In the genomic region with DNA sequence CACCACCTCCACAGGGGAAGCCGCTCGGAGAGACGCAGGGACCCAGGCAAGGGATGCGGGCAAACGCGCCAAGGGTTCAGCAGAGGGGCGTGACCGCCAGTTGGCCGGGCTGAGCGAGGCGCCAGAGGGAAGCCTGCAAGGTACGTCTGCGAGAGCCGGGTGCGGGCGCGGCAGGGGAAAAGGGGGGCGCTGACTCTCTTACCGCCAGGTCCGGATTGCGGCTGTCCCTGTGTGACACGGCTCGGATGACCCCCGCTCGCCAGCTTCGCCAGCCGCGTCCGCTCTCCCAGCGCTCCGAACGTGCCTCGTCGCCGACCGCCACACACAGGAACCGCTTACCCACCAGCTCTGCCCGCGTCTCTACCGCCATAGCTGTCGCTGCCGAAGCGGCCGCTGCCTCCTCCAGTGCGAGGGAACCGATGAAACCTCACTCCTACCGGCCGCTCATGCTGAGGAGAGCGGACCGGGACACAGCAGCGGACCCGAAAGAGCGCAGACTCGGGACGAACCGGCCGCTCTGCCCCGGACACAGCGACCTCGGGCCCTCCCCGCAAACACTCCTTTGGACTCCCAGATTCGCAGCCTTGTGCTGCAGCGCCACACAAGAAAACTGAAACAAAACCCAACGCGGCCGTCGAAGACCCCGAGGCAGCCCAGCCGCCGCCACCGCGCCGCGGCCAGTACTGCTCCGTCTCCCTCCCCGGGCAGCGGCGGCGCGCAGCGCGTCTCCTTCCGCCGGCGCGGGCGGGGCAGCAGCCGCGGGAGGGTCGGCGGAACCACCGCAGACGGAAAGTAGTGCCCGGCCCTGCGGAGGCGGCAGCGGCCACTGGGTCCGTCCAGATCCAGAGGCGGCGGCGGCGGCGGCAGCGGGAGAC, we compare ENCODE assay signal across 8 cellular contexts. TPM values are rescaled to one million over a fixed set of nuclear protein-coding genes. Genes with fewer than 3 reads are reported as not detected.
DNase-seq lines count a peak whose midpoint lies in the region; ATAC-seq and TF ChIP-seq lines count a peak whose summit lies in the region.

A gene with protein sequence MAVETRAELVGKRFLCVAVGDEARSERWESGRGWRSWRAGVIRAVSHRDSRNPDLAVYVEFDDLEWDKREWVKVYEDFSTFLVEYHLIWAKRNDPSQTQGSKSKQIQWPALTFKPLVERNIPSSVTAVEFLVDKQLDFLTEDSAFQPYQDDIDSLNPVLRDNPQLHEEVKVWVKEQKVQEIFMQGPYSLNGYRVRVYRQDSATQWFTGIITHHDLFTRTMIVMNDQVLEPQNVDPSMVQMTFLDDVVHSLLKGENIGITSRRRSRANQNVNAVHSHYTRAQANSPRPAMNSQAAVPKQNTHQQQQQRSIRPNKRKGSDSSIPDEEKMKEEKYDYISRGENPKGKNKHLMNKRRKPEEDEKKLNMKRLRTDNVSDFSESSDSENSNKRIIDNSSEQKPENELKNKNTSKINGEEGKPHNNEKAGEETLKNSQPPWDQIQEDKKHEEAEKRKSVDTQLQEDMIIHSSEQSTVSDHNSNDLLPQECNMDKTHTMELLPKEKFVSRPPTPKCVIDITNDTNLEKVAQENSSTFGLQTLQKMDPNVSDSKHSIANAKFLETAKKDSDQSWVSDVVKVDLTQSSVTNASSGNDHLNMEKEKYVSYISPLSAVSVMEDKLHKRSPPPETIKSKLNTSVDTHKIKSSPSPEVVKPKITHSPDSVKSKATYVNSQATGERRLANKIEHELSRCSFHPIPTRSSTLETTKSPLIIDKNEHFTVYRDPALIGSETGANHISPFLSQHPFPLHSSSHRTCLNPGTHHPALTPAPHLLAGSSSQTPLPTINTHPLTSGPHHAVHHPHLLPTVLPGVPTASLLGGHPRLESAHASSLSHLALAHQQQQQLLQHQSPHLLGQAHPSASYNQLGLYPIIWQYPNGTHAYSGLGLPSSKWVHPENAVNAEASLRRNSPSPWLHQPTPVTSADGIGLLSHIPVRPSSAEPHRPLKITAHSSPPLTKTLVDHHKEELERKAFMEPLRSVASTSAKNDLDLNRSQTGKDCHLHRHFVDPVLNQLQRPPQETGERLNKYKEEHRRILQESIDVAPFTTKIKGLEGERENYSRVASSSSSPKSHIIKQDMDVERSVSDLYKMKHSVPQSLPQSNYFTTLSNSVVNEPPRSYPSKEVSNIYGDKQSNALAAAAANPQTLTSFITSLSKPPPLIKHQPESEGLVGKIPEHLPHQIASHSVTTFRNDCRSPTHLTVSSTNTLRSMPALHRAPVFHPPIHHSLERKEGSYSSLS (N-terminal part only) (minus strand): TSS at position 685 of the 875 bp plus-strand sequence. CDS start 315 bp downstream, at position 370.

- POLR2A ChIA-PET in activated B cell treated with CpG ODN at 0.5 μM for 24 hours (lab: Charles Lee): interaction anchor here (0.6 to 3.3 kb wide), 8 partner anchors 15 to 245 kb away, joined by 3 to 15 read pairs (median 4); no protein-coding TSS in a partner anchor

- intact Hi-C loops in activated B cell treated with CpG ODN at 0.5 μM for 24 hours (cut with micrococcal nuclease): loop anchor here (1.0 to 5.0 kb wide), 11 partner anchors 10 to 299 kb away; partner anchors contain the start of gene REEP3
- intact Hi-C loops in spleen (cut with DNase I; ENCODE audit: low total_unique reads): loop anchor here (10.0 kb wide), 1 partner anchor 251 kb away; no protein-coding TSS in a partner anchor

- H3K27ac Mint-ChIP-seq in activated B cell treated with CpG ODN at 0.5 μM for 24 hours (peak within 1 kb of the TSS; percentile 92), immature natural killer cell (peak within 1 kb of the TSS; percentile 83 to 93 (median 86))

- H3K27me3 Mint-ChIP-seq in activated B cell treated with CpG ODN at 0.5 μM for 24 hours (no peaks in the 10 kb centered on the region), immature natural killer cell (ENCODE audit: low read depth in 3 of 3) (peaks cover 7 to 15% (median 11%) of the 10 kb centered on the region in 3 donors)

- ATAC-seq in HG02852 (IDR thresholded peaks at IDR 0.05; ENCODE audit: unreplicated experiment): peak; percentile 65
- peak; percentile 74 for ATAC-seq in activated B cell treated with CpG ODN at 0.5 μM for 24 hours (ENCODE audit: low read depth)

- H3K4me1 Mint-ChIP-seq in activated B cell treated with CpG ODN at 0.5 μM for 24 hours (peaks cover 20% of the 10 kb centered on the region), immature natural killer cell (peaks cover 16 to 21% of the 10 kb centered on the region in 2 donors)

- DNase-seq in NCI-H2196 (lab: John Stamatoyannopoulos, UW; ENCODE audit: unreplicated experiment) (peak; percentile 47), NCI-H2196 treated with DMSO at 0.1 percent for 48 hours (lab: John Stamatoyannopoulos, UW; ENCODE audit: unreplicated experiment) (no peak), NCI-H2107 treated with DMSO at 0.1 percent for 48 hours (lab: John Stamatoyannopoulos, UW; ENCODE audit: unreplicated experiment) (peak; percentile 23), activated B cell treated with CpG ODN at 0.5 μM for 24 hours (peak; percentile 74), cardiac fibroblast (ENCODE audit: low read depth in 2 of 2) (peak; percentile 80 to 94), immature natural killer cell (peak; percentile 72 to 75 (median 74)), spleen (peak; percentile 95)

- H3K4me3 ChIP-seq in cardiac fibroblast (replicated peaks in 1 of 2; ENCODE audit: low read depth in 2 of 2, low read length in 2 of 2) (peak within 1 kb of the TSS; percentile 85 to 91), spleen (peak within 1 kb of the TSS; percentile 70 to 93 (median 85))

- H3K4me1 ChIP-seq in spleen: peaks cover 18 to 40% (median 20%) of the 10 kb centered on the region in 6 donors

- peak within 1 kb of the TSS; percentile 97 for H3K4me3 Mint-ChIP-seq in activated B cell treated with CpG ODN at 0.5 μM for 24 hours
- H3K4me3 Mint-ChIP-seq in immature natural killer cell: peak within 1 kb of the TSS; percentile 89 to 98 (median 95)

- TF ChIP-seq CTCF in activated B cell treated with CpG ODN at 0.5 μM for 24 hours (IDR thresholded peaks at IDR 0.05): no peak
- no peak for TF ChIP-seq CTCF in cardiac fibroblast (IDR thresholded peaks at IDR 0.05; ENCODE audit: low read depth, low read length)
- no peak for TF ChIP-seq CTCF in spleen (IDR thresholded peaks at IDR 0.05 in 8 of 11, conservative IDR thresholded peaks at IDR 0.05 in 3 of 11)

- CTCF ChIA-PET in activated B cell treated with CpG ODN at 0.5 μM for 24 hours (lab: Charles Lee): interaction anchor here (1.0 to 2.5 kb wide), 9 partner anchors 13 to 299 kb away, joined by 3 to 8 read pairs (median 4); no protein-coding TSS in a partner anchor

- H3K9me3 ChIP-seq in spleen: no peaks in the 10 kb centered on the region

- no peaks in the 10 kb centered on the region for H3K27me3 ChIP-seq in spleen (replicated peaks in 1 of 7)

- H3K9me3 Mint-ChIP-seq in activated B cell treated with CpG ODN at 0.5 μM for 24 hours (no peaks in the 10 kb centered on the region), immature natural killer cell (no peaks in the 10 kb centered on the region)

- no peaks in the 10 kb centered on the region for H3K36me3 ChIP-seq in spleen

- 0 to 1% (median 0%) methylated on average over 46 to 104 of the region's 104 CpGs for WGBS in spleen, 5 donors

- H3K36me3 Mint-ChIP-seq in activated B cell treated with CpG ODN at 0.5 μM for 24 hours (ENCODE audit: low read depth) (peaks cover 8% of the 10 kb centered on the region), immature natural killer cell (no peaks in the 10 kb centered on the region)

- peak; percentile 18 to 71 (median 48) for TF ChIP-seq POLR2A in spleen (IDR thresholded peaks at IDR 0.05)

- peak within 1 kb of the TSS; percentile 87 to 93 (median 91) for H3K27ac ChIP-seq in spleen

RNA-seq across cellular contexts. Expression of the gene that starts here (rescaled TPM):
- 167 and 176 TPM in 2 replicates for total RNA-seq in activated B cell treated with CpG ODN at 0.5 μM for 24 hours
- 10 to 100 TPM; 13.4 to 37.4 (median 16.0) TPM for polyA plus RNA-seq in immature natural killer cell
- total RNA-seq in spleen: 100 to 1,000 TPM; 125 to 272 (median 162) TPM
- 10 to 100 TPM; 54.3 to 79.5 (median 62.8) TPM for polyA plus RNA-seq in spleen
